Comparison of ENCODE assay signal across 23 cellular contexts in the genomic region with DNA sequence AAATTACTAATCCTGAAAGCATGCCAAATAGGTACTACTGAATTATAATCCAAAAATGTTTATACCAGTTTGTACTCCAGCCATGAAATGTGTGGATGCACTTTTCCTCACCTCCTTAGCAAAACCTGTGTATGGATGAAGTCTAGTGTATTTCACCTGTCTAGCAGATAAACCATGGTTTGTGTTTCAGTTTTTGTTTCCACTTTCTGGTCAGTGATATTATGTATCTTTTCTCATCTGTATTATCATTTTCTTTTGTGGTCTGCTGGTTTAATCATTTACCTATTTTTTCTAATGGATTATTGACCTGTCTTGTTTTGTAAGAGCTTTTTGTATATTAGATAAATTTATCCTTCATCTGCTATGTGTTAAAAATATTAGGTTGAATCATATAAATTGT. TPM values are rescaled to one million over a fixed set of nuclear protein-coding genes. Genes with fewer than 3 reads are reported as not detected.
DNase-seq lines count a peak whose midpoint lies in the region; ATAC-seq and TF ChIP-seq lines count a peak whose summit lies in the region.
"Had no signal": no experiment of that assay in that cellular context is flagged by ENCODE, and none has a peak within 500 bp of the region (broad histone marks: within the 10 kb centered on the region; RNA-seq: fewer than 3 reads in every experiment).

No MANE protein-coding gene starts in this region.

- H3K4me3 Mint-ChIP-seq in type B pancreatic cell, result no peak overlapping the region
- H3K4me3 Mint-ChIP-seq: CD4-positive, alpha-beta memory T cell; HFFc6; IgD-negative memory B cell; T-helper 17 cell had no signal

- no peak overlapping the region for H3K4me3 ChIP-seq in effector memory CD4-positive, alpha-beta T cell (ENCODE audit: insufficient read depth, low read depth, low read length, poor library complexity, severe bottlenecking)
- H3K4me3 ChIP-seq: BLaER1, PC-9 had no signal

- H3K4me1 Mint-ChIP-seq in type B pancreatic cell (ENCODE audit: unreplicated experiment), result peaks cover 12% of the 10 kb centered on the region

- peaks cover 31% of the 10 kb centered on the region for H3K36me3 ChIP-seq in effector memory CD4-positive, alpha-beta T cell (ENCODE audit: control insufficient read depth, insufficient read depth, low read length)

- no peaks in the 10 kb centered on the region for H3K9me3 Mint-ChIP-seq in type B pancreatic cell
- H3K9me3 Mint-ChIP-seq: CD4-positive, alpha-beta memory T cell; HFFc6; IgD-negative memory B cell had no signal

- no peak overlapping the region for H3K27ac ChIP-seq in effector memory CD4-positive, alpha-beta T cell (ENCODE audit: insufficient read depth, low read length, poor library complexity, severe bottlenecking)
- H3K27ac ChIP-seq: BLaER1, HL-60, PC-9, RWPE1 had no signal

- no peaks in the 10 kb centered on the region for H3K9me3 ChIP-seq in effector memory CD4-positive, alpha-beta T cell (ENCODE audit: control insufficient read depth, low read length)

- H3K27me3 ChIP-seq in effector memory CD4-positive, alpha-beta T cell (replicated peaks; ENCODE audit: control insufficient read depth, insufficient read depth, low read length, poor library complexity, severe bottlenecking), result no peaks in the 10 kb centered on the region
- H3K27me3 ChIP-seq: BLaER1 had no signal

- ATAC-seq in GM19395 (IDR thresholded peaks at IDR 0.05; ENCODE audit: unreplicated experiment) (peak; percentile 62), HG02973 (IDR thresholded peaks at IDR 0.05; ENCODE audit: unreplicated experiment) (peak; percentile 50), HG03571 (IDR thresholded peaks at IDR 0.05; ENCODE audit: unreplicated experiment) (peak; percentile 49)
- ATAC-seq: T-helper 17 cell had no signal

- DNase-seq in GM13976 (ENCODE audit: low spot score) (peak; percentile 56), dermis blood vessel endothelial cell (no peak), type B pancreatic cell (ENCODE audit: extremely low spot score, unreplicated experiment) (no peak), HuH-7 (ENCODE audit: low spot score) (no peak)
- DNase-seq in effector memory CD4-positive, alpha-beta T cell, result no peak
- DNase-seq: CD4-positive, alpha-beta memory T cell; DMS79; HFFc6; MM.1S; NCI-H1092; NCI-H1436 treated with DMSO at 0.1 percent for 48 hours; NCI-H2029; NCI-H345; NCI-H524 treated with DMSO at 0.1 percent for 48 hours; T-helper 17 cell had no signal

- H3K36me3 Mint-ChIP-seq in type B pancreatic cell, result peaks cover 49% of the 10 kb centered on the region

- no peak overlapping the region for H3K27ac Mint-ChIP-seq in type B pancreatic cell
- H3K27ac Mint-ChIP-seq: CD4-positive, alpha-beta memory T cell; HFFc6; IgD-negative memory B cell; T-helper 17 cell had no signal

- in situ Hi-C loops in GM13976 (cut with MboI; ENCODE audit: low sequenced_read_pairs, unreplicated experiment), result no loop called here

- no peak for TF ChIP-seq CTCF in GM13976 (IDR thresholded peaks at IDR 0.05; ENCODE audit: borderline replicate concordance, control extremely low read depth, extremely low read depth, insufficient read depth, missing control alignments)
- no peak for TF ChIP-seq CTCF in type B pancreatic cell (conservative IDR thresholded peaks at IDR 0.05)

- no peaks in the 10 kb centered on the region for H3K27me3 Mint-ChIP-seq in type B pancreatic cell
- H3K27me3 Mint-ChIP-seq: CD4-positive, alpha-beta memory T cell; IgD-negative memory B cell; T-helper 17 cell had no signal

- H3K4me1 ChIP-seq in effector memory CD4-positive, alpha-beta T cell (ENCODE audit: control insufficient read depth, insufficient read depth, low read length, poor library complexity, severe bottlenecking), result no peaks in the 10 kb centered on the region

RNA-seq across cellular contexts. Expression of a gene that starts 41.0 kb away (rescaled TPM):
- total RNA-seq in dermis blood vessel endothelial cell, result 12.1 and 12.4 TPM in 2 replicates
- 1.1 and 1.3 TPM in 2 replicates for total RNA-seq in type B pancreatic cell (ENCODE audit: low replicate concordance)

RNA-seq across cellular contexts. Expression of a gene that starts 41.4 kb away (rescaled TPM):
- total RNA-seq in dermis blood vessel endothelial cell (9.5 and 12.1 TPM in 2 replicates), type B pancreatic cell (ENCODE audit: low replicate concordance) (13.6 and 14.1 TPM in 2 replicates)

RNA-seq across cellular contexts. Expression of a gene that starts 54.8 kb away (rescaled TPM):
- total RNA-seq in dermis blood vessel endothelial cell (30.8 and 48.1 TPM in 2 replicates), type B pancreatic cell (ENCODE audit: low replicate concordance) (38.6 and 50.4 TPM in 2 replicates)
